Comparison of ENCODE assay signal across 1 cellular context in genomic region chrY:20575531-20576088, GRCh38.
TF ChIP-seq lines count a peak whose summit lies in the region.

EIF1AY (plus strand) TSS chrY:20575776; CDS start chrY:20575872, 96 bp downstream.

TF ChIP-seq in HepG2, 621 proteins besides CTCF, POLR2A, EP300 and RAD21 (continued from another document):
- TF ChIP-seq ZNF687 (CRISPR knock-in tag; IDR thresholded peaks at IDR 0.05) (peak; percentile 57; the same call in 1 of the 2 replicates), MED13 (CRISPR knock-in tag; IDR thresholded peaks at IDR 0.05) (no peak), FOXP4 (CRISPR knock-in tag; IDR thresholded peaks at IDR 0.05) (peak; percentile 18; the same call in 1 of the 2 replicates), LBX2 (CRISPR knock-in tag; IDR thresholded peaks at IDR 0.05; ENCODE audit: borderline replicate concordance) (no peak), ZNF501 (CRISPR knock-in tag; IDR thresholded peaks at IDR 0.05) (0 out of 2 replicates have a peak, but pooled peaks have one; percentile 31), SP1 (IDR thresholded peaks at IDR 0.05) (no peak), SP1 (CRISPR knock-in tag; IDR thresholded peaks at IDR 0.05) (peak; percentile 63; the same call in 1 of the 2 replicates), JARID2 (CRISPR knock-in tag; IDR thresholded peaks at IDR 0.05; ENCODE audit: insufficient replicate concordance) (no peak), MAFG (CRISPR knock-in tag; IDR thresholded peaks at IDR 0.05) (no peak), IKZF1 (IDR thresholded peaks at IDR 0.05) (no peak), NFYC (CRISPR knock-in tag; IDR thresholded peaks at IDR 0.05) (peak; percentile 76), KDM6A (CRISPR knock-in tag; IDR thresholded peaks at IDR 0.05; ENCODE audit: low read depth) (no peak), MAFF (IDR thresholded peaks at IDR 0.05; ENCODE audit: low read depth, low read length) (peak; percentile 92), POGZ (CRISPR knock-in tag; IDR thresholded peaks at IDR 0.05) (peak; percentile 42), ZBTB7B (CRISPR knock-in tag; IDR thresholded peaks at IDR 0.05) (0 out of 2 replicates have a peak, but pooled peaks have one; percentile 35), KDM2A (CRISPR knock-in tag; IDR thresholded peaks at IDR 0.05; ENCODE audit: borderline replicate concordance, low read depth) (peak; percentile 40; the same call in 1 of the 2 replicates), DMAP1 (CRISPR knock-in tag; IDR thresholded peaks at IDR 0.05) (peak; percentile 48; the same call in 1 of the 2 replicates), MXI1 (IDR thresholded peaks at IDR 0.05; ENCODE audit: borderline replicate concordance, low read depth, low read length) (peak; percentile 60; the same call in 1 of the 3 replicates), ZNF552 (CRISPR knock-in tag; IDR thresholded peaks at IDR 0.05; ENCODE audit: borderline replicate concordance) (no peak), ZNF883 (CRISPR knock-in tag; IDR thresholded peaks at IDR 0.05; ENCODE audit: not compliant biosample characterization) (peak; percentile 33), ZFYVE20 (CRISPR knock-in tag; IDR thresholded peaks at IDR 0.05; ENCODE audit: borderline replicate concordance, low read depth) (no peak), TFE3 (CRISPR knock-in tag; IDR thresholded peaks at IDR 0.05) (0 out of 2 replicates have a peak, but pooled peaks have one; percentile 31), DRAP1 (CRISPR knock-in tag; IDR thresholded peaks at IDR 0.05) (peak; percentile 85), SP2 (CRISPR knock-in tag; IDR thresholded peaks at IDR 0.05) (peak; percentile 84), PBX2 (CRISPR knock-in tag; IDR thresholded peaks at IDR 0.05) (peak; percentile 87), GABPA (IDR thresholded peaks at IDR 0.05; ENCODE audit: low read depth, low read length) (peak; percentile 25; the same call in 1 of the 2 replicates), GABPA (CRISPR knock-in tag; IDR thresholded peaks at IDR 0.05; ENCODE audit: low read depth) (no peak), JUND (CRISPR knock-in tag; IDR thresholded peaks at IDR 0.05) (no peak), SAP130 (CRISPR knock-in tag; IDR thresholded peaks at IDR 0.05; ENCODE audit: low read depth) (peak; percentile 61), ZFP37 (CRISPR knock-in tag; IDR thresholded peaks at IDR 0.05; ENCODE audit: borderline replicate concordance) (no peak), HOXA3 (CRISPR knock-in tag; IDR thresholded peaks at IDR 0.05) (peak; percentile 72), THAP11 (CRISPR knock-in tag; IDR thresholded peaks at IDR 0.05) (peak; percentile 81), TOPORS (CRISPR knock-in tag; IDR thresholded peaks at IDR 0.05) (no peak), ZNF614 (CRISPR knock-in tag; IDR thresholded peaks at IDR 0.05; ENCODE audit: borderline replicate concordance) (0 out of 2 replicates have a peak, but pooled peaks have one; percentile 15), KAT8 (CRISPR knock-in tag; IDR thresholded peaks at IDR 0.05) (peak; percentile 84), ZNF574 (CRISPR knock-in tag; IDR thresholded peaks at IDR 0.05) (peak; percentile 47; the same call in 1 of the 2 replicates), PATZ1 (CRISPR knock-in tag; IDR thresholded peaks at IDR 0.05) (no peak), SP5 (CRISPR knock-in tag; IDR thresholded peaks at IDR 0.05; ENCODE audit: borderline replicate concordance, low read depth) (peak; percentile 20; the same call in 1 of the 2 replicates), ZBTB39 (CRISPR knock-in tag; IDR thresholded peaks at IDR 0.05) (no peak)
